Comparison of ENCODE assay signal across 8 cellular contexts in genomic region chr17:65561394-65562205, GRCh38. TPM values are rescaled to one million over a fixed set of nuclear protein-coding genes. Genes with fewer than 3 reads are reported as not detected.
A peak's percentile ranks its signal among the peaks of the same experiment; 100 is the strongest.
DNase-seq lines count a peak whose midpoint lies in the region; ATAC-seq and TF ChIP-seq lines count a peak whose summit lies in the region.

Gene AXIN2 (minus strand): TSS chr17:65561648. CDS start chr17:65558620, 3,028 bp downstream.

- H3K36me3 ChIP-seq in KOPT-K1 (ENCODE audit: insufficient read depth, low read length) (no peaks in the 10 kb centered on the region), SJCRH30 (0 out of 2 replicates have a peak, but pooled peaks cover 2% of the 10 kb centered on the region), gastroesophageal sphincter (peaks cover 0 to 8% of the 10 kb centered on the region in 2 donors), subcutaneous abdominal adipose tissue (ENCODE audit: control insufficient read depth in 5 of 5, insufficient read depth in 5 of 5, low read length in 5 of 5) (peaks cover 0 to 5% (median 0%) of the 10 kb centered on the region in 5 donors)

- peak within 1 kb of the TSS; percentile 74 for H3K4me3 Mint-ChIP-seq in activated naive CD4-positive, alpha-beta T cell treated with anti-CD3 and anti-CD28 coated beads for 36 hours

- intact Hi-C loops in activated naive CD4-positive, alpha-beta T cell treated with anti-CD3 and anti-CD28 coated beads for 36 hours (cut with micrococcal nuclease) = loop anchor here (1.0 to 2.0 kb wide), 2 partner anchors 23 to 202 kb away; no protein-coding TSS in a partner anchor

- peak; percentile 60 for DNase-seq in DMS114 treated with DMSO at 0.1 percent for 48 hours (lab: John Stamatoyannopoulos, UW; ENCODE audit: unreplicated experiment)
- DNase-seq in SJCRH30 = peak; percentile 92
- DNase-seq in activated naive CD4-positive, alpha-beta T cell treated with anti-CD3 and anti-CD28 coated beads for 36 hours = peak; percentile 87
- DNase-seq in non-pigmented ciliary epithelial cell (ENCODE audit: low read depth) = peak; percentile 31

- TF ChIP-seq EP300 in gastroesophageal sphincter (IDR thresholded peaks at IDR 0.05) = no peak

- H3K27ac ChIP-seq in KOPT-K1 (ENCODE audit: low read depth, low read length, poor library complexity, severe bottlenecking) (peak within 1 kb of the TSS; percentile 42), SJCRH30 (peak within 1 kb of the TSS; percentile 89), gastroesophageal sphincter (peak within 1 kb of the TSS in 1 of 4 donors; percentile 93), subcutaneous abdominal adipose tissue (ENCODE audit: low read depth, low read length) (no peak within 1 kb of the TSS)

- no peak for TF ChIP-seq POLR2A in gastroesophageal sphincter (IDR thresholded peaks at IDR 0.05)

- peaks cover 2% of the 10 kb centered on the region for H3K27me3 Mint-ChIP-seq in activated naive CD4-positive, alpha-beta T cell treated with anti-CD3 and anti-CD28 coated beads for 36 hours (ENCODE audit: low read depth)

- peaks cover 22% of the 10 kb centered on the region for H3K4me1 Mint-ChIP-seq in activated naive CD4-positive, alpha-beta T cell treated with anti-CD3 and anti-CD28 coated beads for 36 hours (ENCODE audit: low read depth)

- peak in 3 of 4 experiments; percentile 32 to 57 (median 49) for TF ChIP-seq CTCF in gastroesophageal sphincter (IDR thresholded peaks at IDR 0.05)

- CTCF ChIA-PET in activated naive CD4-positive, alpha-beta T cell treated with anti-CD3 and anti-CD28 coated beads for 36 hours (lab: Charles Lee) = no interaction called here

- H3K27ac Mint-ChIP-seq in activated naive CD4-positive, alpha-beta T cell treated with anti-CD3 and anti-CD28 coated beads for 36 hours = peak within 1 kb of the TSS; percentile 59

- no peaks in the 10 kb centered on the region for H3K9me3 Mint-ChIP-seq in activated naive CD4-positive, alpha-beta T cell treated with anti-CD3 and anti-CD28 coated beads for 36 hours

- H3K4me1 ChIP-seq in SJCRH30 (peaks cover 18% of the 10 kb centered on the region), gastroesophageal sphincter (peaks cover 0 to 22% (median 13%) of the 10 kb centered on the region in 3 donors), subcutaneous abdominal adipose tissue (ENCODE audit: control insufficient read depth in 5 of 5, insufficient read depth in 5 of 5, low read length in 5 of 5) (peaks cover 0 to 31% (median 21%) of the 10 kb centered on the region in 5 donors)

- no peaks in the 10 kb centered on the region for H3K9me3 ChIP-seq in KOPT-K1 (ENCODE audit: insufficient read depth, low read length, poor library complexity, severe bottlenecking)
- no peaks in the 10 kb centered on the region for H3K9me3 ChIP-seq in SJCRH30 (replicated peaks)
- no peaks in the 10 kb centered on the region for H3K9me3 ChIP-seq in gastroesophageal sphincter
- no peaks in the 10 kb centered on the region for H3K9me3 ChIP-seq in subcutaneous abdominal adipose tissue (ENCODE audit: control insufficient read depth in 5 of 5, low read length in 5 of 5)

- H3K9ac ChIP-seq in subcutaneous abdominal adipose tissue (ENCODE audit: low read length in 5 of 5) = peak within 1 kb of the TSS in 3 of 5 donors; percentile 69 to 72 (median 71)

- peak within 1 kb of the TSS; percentile 94 for H3K4me3 ChIP-seq in SJCRH30
- peak within 1 kb of the TSS in 1 of 2 donors; percentile 63 for H3K4me3 ChIP-seq in gastroesophageal sphincter
- H3K4me3 ChIP-seq in subcutaneous abdominal adipose tissue (ENCODE audit: low read depth in 1 of 5, low read length in 5 of 5) = peak within 1 kb of the TSS; percentile 67 to 85 (median 77)

- ATAC-seq in GM21786 (IDR thresholded peaks at IDR 0.05; ENCODE audit: unreplicated experiment) (peak; percentile 77), gastroesophageal sphincter (peak; percentile 92)

- H3K36me3 Mint-ChIP-seq in activated naive CD4-positive, alpha-beta T cell treated with anti-CD3 and anti-CD28 coated beads for 36 hours (ENCODE audit: low read depth) = no peaks in the 10 kb centered on the region

- H3K27me3 ChIP-seq in SJCRH30 (no peaks in the 10 kb centered on the region), gastroesophageal sphincter (no peaks in the 10 kb centered on the region), subcutaneous abdominal adipose tissue (ENCODE audit: control insufficient read depth in 5 of 5, insufficient read depth in 4 of 5, low read length in 5 of 5) (no peaks in the 10 kb centered on the region)

- WGBS in gastroesophageal sphincter (ENCODE audit: low coverage in 1 of 2), 2 donors = 0 to 1% methylated on average over 3 to 12 of the region's 68 CpGs

RNA-seq across cellular contexts. Expression of gene AXIN2, which starts in this region (rescaled TPM):
- total RNA-seq in SJCRH30 (2014; rRNA removed; shearing (Covaris generic)) = 6.5 and 8.5 TPM in 2 replicates
- 1 to 10 TPM; 2.3 to 2.5 TPM for total RNA-seq in activated naive CD4-positive, alpha-beta T cell treated with anti-CD3 and anti-CD28 coated beads for 36 hours
- total RNA-seq in gastroesophageal sphincter = 10 to 100 TPM; 17.2 to 49.6 (median 40.5) TPM

Comparison
In these comparisons a context has a peak if more than half of its experiments do, and no peak if none do; other contexts are left out.
1. DNase-seq: peak in every context shown above with its lines; median percentile 92 in SJCRH30; 87 in activated naive CD4-positive, alpha-beta T cell treated with anti-CD3 and anti-CD28 coated beads for 36 hours; 60 in DMS114 treated with DMSO at 0.1 percent for 48 hours; 31 in non-pigmented ciliary epithelial cell.